In genomic region chr3:168094580-168094876, GRCh38 we compare ENCODE assay signal across 7 cellular contexts. TPM values are rescaled to one million over a fixed set of nuclear protein-coding genes. Genes with fewer than 3 reads are reported as not detected.
DNase-seq lines count a peak whose midpoint lies in the region; TF ChIP-seq lines count a peak whose summit lies in the region.

No MANE protein-coding gene starts in this region.

- H3K27me3 ChIP-seq in H7 (ENCODE audit: control insufficient read depth, insufficient read depth, low read length) (no peaks in the 10 kb centered on the region), fibroblast of lung (ENCODE audit: control insufficient read depth, insufficient read depth, low read length) (no peaks in the 10 kb centered on the region), ovary (no peaks in the 10 kb centered on the region)

- intact Hi-C loops in ovary (cut with DNase I) = no loop called here

- H3K4me2 ChIP-seq in fibroblast of lung (ENCODE audit: extremely low read depth, insufficient read depth, low read length) = peak overlapping the region; percentile 94

- no peak overlapping the region for H2AFZ ChIP-seq in fibroblast of lung (ENCODE audit: low read length)

- in situ Hi-C loops in SK-MEL-5 (cut with HindIII; ENCODE audit: low pct_unique_long_range_greater_than_20kb, low sequenced_read_pairs) = no loop called here

- H3K4me1 ChIP-seq in fibroblast of lung (ENCODE audit: control insufficient read depth, extremely low read depth, insufficient read depth, low read length) (peaks cover 11% of the 10 kb centered on the region), ovary (ENCODE audit: insufficient read depth) (peaks cover 7% of the 10 kb centered on the region)

- H4K20me1 ChIP-seq in fibroblast of lung (ENCODE audit: control insufficient read depth, extremely low read depth, insufficient read depth, low read length) = no peaks in the 10 kb centered on the region

- H3K27ac ChIP-seq in fibroblast of lung (ENCODE audit: insufficient read depth, low read length) (peak overlapping the region; percentile 97), ovary (peak overlapping the region; percentile 78 to 95)

- 0 to 2% (median 1%) methylated on average over 9 of the region's 9 CpGs for WGBS in ovary, 3 donors

- DNase-seq in H7 = no peak
- DNase-seq in SK-MEL-5 (ENCODE audit: low read depth, low spot score) = peak; percentile 73
- DNase-seq in fibroblast of lung (ENCODE audit: low read depth in 2 of 2) = no peak
- no peak for DNase-seq in ovary
- DNase-seq in NCI-H748 (lab: John Stamatoyannopoulos, UW; ENCODE audit: unreplicated experiment) = no peak
- DNase-seq in NCI-H187 (lab: John Stamatoyannopoulos, UW) = no peak
- no peak for DNase-seq in SKM-1 treated with dmso at 0.1 percent for 144 hours (lab: John Stamatoyannopoulos, UW; ENCODE audit: unreplicated experiment)

- H3K79me2 ChIP-seq in fibroblast of lung (ENCODE audit: control insufficient read depth, insufficient read depth, low read length) = peaks cover 53% of the 10 kb centered on the region

- H3K36me3 ChIP-seq in H7 (replicated peaks; ENCODE audit: control insufficient read depth, insufficient read depth, low read length) (no peaks in the 10 kb centered on the region), fibroblast of lung (ENCODE audit: control insufficient read depth, insufficient read depth, low read length) (no peaks in the 10 kb centered on the region), ovary (no peaks in the 10 kb centered on the region)

- H3K9me3 ChIP-seq in fibroblast of lung (ENCODE audit: control insufficient read depth, insufficient read depth, low read depth, low read length) = no peaks in the 10 kb centered on the region
- no peaks in the 10 kb centered on the region for H3K9me3 ChIP-seq in ovary

- TF ChIP-seq CTCF in fibroblast of lung (conservative IDR thresholded peaks at IDR 0.05 in 1 of 2, IDR thresholded peaks at IDR 0.05 in 1 of 2; ENCODE audit: low read depth in 1 of 2, low read length in 2 of 2) = no peak
- no peak for TF ChIP-seq CTCF in ovary (IDR thresholded peaks at IDR 0.05)

- H3K9ac ChIP-seq in fibroblast of lung (ENCODE audit: insufficient read depth, low read length) = peak overlapping the region; percentile 96

- TF ChIP-seq POLR2A in ovary (IDR thresholded peaks at IDR 0.05) = no peak

- H3K4me3 ChIP-seq in H7 (ENCODE audit: insufficient read depth, low read depth, low read length) (peak overlapping the region; percentile 82), fibroblast of lung (replicated peaks in 1 of 4; ENCODE audit: control extremely low read depth in 1 of 4, insufficient read depth in 1 of 4, low read depth in 3 of 4, low read length in 4 of 4) (peak overlapping the region; percentile 71 to 97 (median 92)), ovary (peak overlapping the region; percentile 85)

- no peak for TF ChIP-seq EP300 in ovary (IDR thresholded peaks at IDR 0.05)

RNA-seq across cellular contexts. Expression of gene GOLIM4, which starts 1.2 kb away (rescaled TPM):
- 19.1 and 33.2 TPM in 2 replicates for total RNA-seq in H7 (2014; rRNA removed; shearing (Covaris generic))
- total RNA-seq in SK-MEL-5 (2014; rRNA removed; shearing (Covaris generic)) = 17.5 and 24.4 TPM in 2 replicates
- polyA plus RNA-seq in SK-MEL-5 (2015; cell fraction: cytosol; rRNA removed) = 10.0 and 12.6 TPM in 2 replicates
- polyA plus RNA-seq in SK-MEL-5 (2015; cell fraction: nucleus; rRNA removed) = 7.7 and 9.5 TPM in 2 replicates
- total RNA-seq in fibroblast of lung (55.2 and 77.3 TPM in 2 replicates), ovary (10 to 100 TPM; 18.1 to 29.3 (median 24.1) TPM)
- polyA plus RNA-seq in fibroblast of lung (46.2 and 50.1 TPM in 2 replicates), ovary (10 to 100 TPM; 15.9 to 28.0 TPM)
- polyA plus RNA-seq in fibroblast of lung (2012) = 44.8 and 52.4 TPM in 2 replicates
- polyA minus RNA-seq in fibroblast of lung (ENCODE audit: low replicate concordance) = 14.2 and 17.6 TPM in 2 replicates
